Comparison of ENCODE assay signal across 18 cellular contexts in genomic region chr7:50287121-50287520, GRCh38. TPM values are rescaled to one million over a fixed set of nuclear protein-coding genes. Genes with fewer than 3 reads are reported as not detected.
DNase-seq lines count a peak whose midpoint lies in the region; ATAC-seq, FAIRE-seq and TF ChIP-seq lines count a peak whose summit lies in the region.
"Had no signal": no experiment of that assay in that cellular context is flagged by ENCODE, and none has a peak within 500 bp of the region (broad histone marks: within the 10 kb centered on the region; RNA-seq: fewer than 3 reads in every experiment).

No MANE protein-coding gene starts in this region.

- TF ChIP-seq POLR2A in GM12878 (IDR thresholded peaks at IDR 0.05; ENCODE audit: low read depth, low read length) = no peak

- H3K27me3 ChIP-seq in GM12878 (replicated peaks in 1 of 2; ENCODE audit: control insufficient read depth in 2 of 2, insufficient read depth in 2 of 2, low read length in 1 of 2) = no peaks in the 10 kb centered on the region
- H3K27me3 ChIP-seq: BE2C had no signal

- ATAC-seq in stimulated activated naive CD8-positive, alpha-beta T cell treated with anti-CD3 and anti-CD28 coated beads, Interleukin-15, amount 100 ng/mL, for 72 hours = peak; percentile 41
- no peak for ATAC-seq in stimulated activated naive CD8-positive, alpha-beta T cell treated with anti-CD3 and anti-CD28 coated beads, Interleukin-15, Interleukin-2, amounts not matched to agents 100 U/mL and 50 U/mL, for 24 hours
- ATAC-seq in GM12878 = 0 out of 3 replicates have a peak, but pooled peaks have one; percentile 7
- ATAC-seq: A549, HepG2 had no signal

- no peak overlapping the region for H3K27ac Mint-ChIP-seq in stimulated activated naive CD8-positive, alpha-beta T cell treated with anti-CD3 and anti-CD28 coated beads, Interleukin-15, amount 100 ng/mL, for 72 hours
- no peak overlapping the region for H3K27ac Mint-ChIP-seq in activated CD4-positive, alpha-beta memory T cell treated with anti-CD3 and anti-CD28 coated beads, Interleukin-2, amount 10 ng/mL, durations not matched to agents 7 days and 5 days
- H3K27ac Mint-ChIP-seq: CD4-positive, alpha-beta memory T cell had no signal

- H3K4me1 ChIP-seq in GM12878 (ENCODE audit: control insufficient read depth, insufficient read depth, low read length) = peaks cover 42% of the 10 kb centered on the region
- H3K4me1 ChIP-seq: A549, BE2C, HAP-1 had no signal

- H3K79me2 ChIP-seq in GM12878 (ENCODE audit: control insufficient read depth, insufficient read depth, low read length) = peaks cover 5% of the 10 kb centered on the region; the same call in 1 of the 2 replicates

- POLR2A ChIA-PET in GM12878 (lab: Charles Lee) = interaction anchor here (1.0 to 8.6 kb wide), 3 partner anchors 12 to 18 kb away, joined by 3 to 106 read pairs (median 6); partner anchors contain the start of gene IKZF1
- POLR2A ChIA-PET in activated CD4-positive, alpha-beta memory T cell treated with anti-CD3 and anti-CD28 coated beads, Interleukin-2, amount 10 ng/mL, durations not matched to agents 7 days and 5 days (lab: Charles Lee) = interaction anchor here (1.3 kb wide), 1 partner anchor 20 kb away, joined by 3 read pairs; no protein-coding TSS in a partner anchor

- peak overlapping the region in 1 of 2 donors; percentile 50 for H3K4me3 Mint-ChIP-seq in stimulated activated naive CD8-positive, alpha-beta T cell treated with anti-CD3 and anti-CD28 coated beads, Interleukin-15, amount 100 ng/mL, for 72 hours
- H3K4me3 Mint-ChIP-seq in activated CD4-positive, alpha-beta memory T cell treated with anti-CD3 and anti-CD28 coated beads, Interleukin-2, amount 10 ng/mL, durations not matched to agents 7 days and 5 days = no peak overlapping the region
- H3K4me3 Mint-ChIP-seq: CD4-positive, alpha-beta memory T cell had no signal

- CTCF ChIA-PET in GM12878 (lab: Yijun Ruan, JAX) = interaction anchor here (1.0 to 1.3 kb wide), 3 partner anchors 18 to 80 kb away, joined by 3 to 5 read pairs (median 5); partner anchors contain the start of gene IKZF1
- CTCF ChIA-PET in activated CD4-positive, alpha-beta memory T cell treated with anti-CD3 and anti-CD28 coated beads, Interleukin-2, amount 10 ng/mL, durations not matched to agents 7 days and 5 days (lab: Charles Lee) = no interaction called here

- FAIRE-seq in GM19239 (lab: Jason Lieb, UNC) (peak; percentile 8), GM12878 (lab: Jason Lieb, UNC) (no peak)
- FAIRE-seq: A549, G401.6, H1, HepG2, HTR-8/SVneo had no signal

- H2AFZ ChIP-seq in GM12878 (ENCODE audit: control insufficient read depth, low read depth, low read length) = no peak overlapping the region

- peaks cover 78% of the 10 kb centered on the region for H3K4me1 Mint-ChIP-seq in stimulated activated naive CD8-positive, alpha-beta T cell treated with anti-CD3 and anti-CD28 coated beads, Interleukin-15, amount 100 ng/mL, for 72 hours
- peaks cover 27% of the 10 kb centered on the region for H3K4me1 Mint-ChIP-seq in activated CD4-positive, alpha-beta memory T cell treated with anti-CD3 and anti-CD28 coated beads, Interleukin-2, amount 10 ng/mL, durations not matched to agents 7 days and 5 days

- no peak overlapping the region for H3K9ac ChIP-seq in GM12878 (ENCODE audit: control insufficient read depth, insufficient read depth, low read length)

- H3K4me2 ChIP-seq in GM12878 (ENCODE audit: control insufficient read depth, insufficient read depth) = no peak overlapping the region
- H3K4me2 ChIP-seq: A549 had no signal

- 54% methylated on average over 2 of the region's 2 CpGs for WGBS in GM12878 (ENCODE audit: insufficient coverage, insufficient replicate concordance, low lambda C conversion rate, missing lambda C conversion rate)

- no peaks in the 10 kb centered on the region for H3K36me3 ChIP-seq in GM12878 (ENCODE audit: control insufficient read depth in 2 of 2, insufficient read depth in 2 of 2, low read length in 1 of 2)
- H3K36me3 ChIP-seq: BE2C, HAP-1 had no signal

- TF ChIP-seq EP300 in GM12878 (IDR thresholded peaks at IDR 0.05; ENCODE audit: borderline replicate concordance in 1 of 2, control insufficient read depth in 1 of 2, low read depth in 2 of 2, low read length in 2 of 2) = no peak

- intact Hi-C loops in GM12878 (cut with micrococcal nuclease; ENCODE audit: unreplicated experiment) = no loop called here
- intact Hi-C loops in cardiac septum (cut with DNase I) = no loop called here

- H3K9me3 ChIP-seq in GM12878 (replicated peaks; ENCODE audit: control insufficient read depth, insufficient read depth, low read length) = no peaks in the 10 kb centered on the region
- H3K9me3 ChIP-seq: A549, BE2C, HAP-1 had no signal

- no peaks in the 10 kb centered on the region for H4K20me1 ChIP-seq in GM12878 (ENCODE audit: control insufficient read depth, insufficient read depth)

- H3K4me3 ChIP-seq in GM12878 = no peak overlapping the region
- H3K4me3 ChIP-seq: A549, HAP-1 had no signal

- no peaks in the 10 kb centered on the region for H3K27me3 Mint-ChIP-seq in stimulated activated naive CD8-positive, alpha-beta T cell treated with anti-CD3 and anti-CD28 coated beads, Interleukin-15, amount 100 ng/mL, for 72 hours
- H3K27me3 Mint-ChIP-seq in activated CD4-positive, alpha-beta memory T cell treated with anti-CD3 and anti-CD28 coated beads, Interleukin-2, amount 10 ng/mL, durations not matched to agents 7 days and 5 days = peaks cover 9% of the 10 kb centered on the region
- H3K27me3 Mint-ChIP-seq: CD4-positive, alpha-beta memory T cell had no signal

- BruUV-seq in GM12878 (replicated peaks; lab: Mats Ljungman, UMichigan) = no TSS peak

- H3K36me3 Mint-ChIP-seq in activated CD4-positive, alpha-beta memory T cell treated with anti-CD3 and anti-CD28 coated beads, Interleukin-2, amount 10 ng/mL, durations not matched to agents 7 days and 5 days (ENCODE audit: low read depth) = peaks cover 2% of the 10 kb centered on the region
- H3K36me3 Mint-ChIP-seq: CD4-positive, alpha-beta memory T cell had no signal

- in situ Hi-C loops in GM12878 (cut with MboI) = no loop called here

- SMC1A ChIA-PET in GM12878 (lab: Charles Lee; ENCODE audit: uncharacterized antibody, unreplicated experiment) = interaction anchor here (0.8 to 11.5 kb wide), 9 partner anchors 8 to 143 kb away, joined by 3 to 274 read pairs (median 6); no protein-coding TSS in a partner anchor

- RAD21 ChIA-PET in GM12878 (lab: Charles Lee; ENCODE audit: unreplicated experiment) = interaction anchor here (1.0 to 2.6 kb wide), 4 partner anchors 15 to 143 kb away, joined by 3 to 9 read pairs (median 6); partner anchors contain the start of gene IKZF1

- no peak for DNase-seq in stimulated activated naive CD8-positive, alpha-beta T cell treated with anti-CD3 and anti-CD28 coated beads, Interleukin-15, amount 100 ng/mL, for 72 hours
- DNase-seq in stimulated activated naive CD8-positive, alpha-beta T cell treated with anti-CD3 and anti-CD28 coated beads, Interleukin-15, Interleukin-2, amounts not matched to agents 100 U/mL and 50 U/mL, for 24 hours = no peak
- no peak for DNase-seq in GM19239 (ENCODE audit: insufficient read length, low spot score)
- DNase-seq in GM12878 (ENCODE audit: low read depth, low spot score) = no peak
- no peak for DNase-seq in cardiac septum (ENCODE audit: low spot score)
- DNase-seq in activated CD4-positive, alpha-beta memory T cell treated with anti-CD3 and anti-CD28 coated beads, Interleukin-2, amount 10 ng/mL, durations not matched to agents 7 days and 5 days = no peak
- DNase-seq: BE2C; CD4-positive, alpha-beta memory T cell; DMS79 treated with DMSO at 0.1 percent for 48 hours; EL had no signal

- no peak for TF ChIP-seq RAD21 in GM12878 (IDR thresholded peaks at IDR 0.05; ENCODE audit: insufficient read depth, low read depth, low read length)

- TF ChIP-seq CTCF in GM12878 (IDR thresholded peaks at IDR 0.05 in 2 of 3, conservative IDR thresholded peaks at IDR 0.05 in 1 of 3; ENCODE audit: control insufficient read depth in 2 of 3, extremely low read depth in 1 of 3, insufficient read depth in 1 of 3, low read depth in 3 of 3, low read length in 3 of 3) = no peak

- H3K9me3 Mint-ChIP-seq in stimulated activated naive CD8-positive, alpha-beta T cell treated with anti-CD3 and anti-CD28 coated beads, Interleukin-15, amount 100 ng/mL, for 72 hours = no peaks in the 10 kb centered on the region
- H3K9me3 Mint-ChIP-seq in activated CD4-positive, alpha-beta memory T cell treated with anti-CD3 and anti-CD28 coated beads, Interleukin-2, amount 10 ng/mL, durations not matched to agents 7 days and 5 days = no peaks in the 10 kb centered on the region
- H3K9me3 Mint-ChIP-seq: CD4-positive, alpha-beta memory T cell had no signal

- no peak overlapping the region for H3K27ac ChIP-seq in GM12878 (ENCODE audit: control insufficient read depth, insufficient read depth)
- H3K27ac ChIP-seq: A549, C4-2B had no signal

RNA-seq across cellular contexts. Expression of gene IKZF1, which starts 17.4 kb away (rescaled TPM):
- 250 and 261 TPM in 2 replicates for total RNA-seq in GM12878 (2013; cell fraction: nucleolus; rRNA removed)
- total RNA-seq in GM12878 (2014; rRNA removed) = 101 and 104 TPM in 2 replicates
- 69.5 and 70.2 TPM in 2 replicates for total RNA-seq in GM12878 (2014; rRNA removed; fragmentation: Illumina TruSeq; extraction: Trizol)
- 125 and 131 TPM in 2 replicates for total RNA-seq in GM12878 (2021)
- polyA plus RNA-seq in GM12878 (2011; ENCODE audit: low read depth) = 23.9 TPM
- 58.5 and 61.7 TPM in 2 replicates for polyA plus RNA-seq in GM12878 (2011; rRNA removed)
- 60.4 and 68.7 TPM in 2 replicates for polyA plus RNA-seq in GM12878 (2011; cell fraction: cytosol; rRNA removed)
- 76.4 and 80.1 TPM in 2 replicates for polyA plus RNA-seq in GM12878 (2011; cell fraction: nucleus; rRNA removed)
- polyA plus RNA-seq in GM12878 (2012) = 30.9 and 31.5 TPM in 2 replicates
- polyA plus RNA-seq in GM12878 (2014; fragmentation: Illumina TruSeq; extraction: Trizol) = 73.0 and 73.8 TPM in 2 replicates
- polyA plus RNA-seq in GM12878 (2014; fragmentation: Nextera tagmentation; extraction: Ambion mirVana) = 10 to 100 TPM; 27.2 to 29.8 TPM
- polyA plus RNA-seq in GM12878 (2014; rRNA removed) = 60.3 and 64.2 TPM in 2 replicates
- 10 to 100 TPM; 82.5 to 95.3 TPM for polyA plus RNA-seq in GM12878 (2016; fragmentation: Nextera tagmentation; extraction: Ambion mirVana)
- 133 and 138 TPM in 2 replicates for polyA minus RNA-seq in GM12878 (2011; rRNA and poly(A)+ RNA removed)
- polyA minus RNA-seq in GM12878 (2011; cell fraction: cytosol; rRNA and poly(A)+ RNA removed) = 59.5 and 62.5 TPM in 2 replicates
- 108 and 193 TPM in 2 replicates for polyA minus RNA-seq in GM12878 (2011; cell fraction: nucleus; rRNA and poly(A)+ RNA removed)
- 2.2 TPM for total RNA-seq in cardiac septum
- total RNA-seq in activated CD4-positive, alpha-beta memory T cell treated with anti-CD3 and anti-CD28 coated beads, Interleukin-2, amount 10 ng/mL, durations not matched to agents 7 days and 5 days = 100 to 1,000 TPM; 383 to 404 TPM
- total RNA-seq: HepG2 had no signal
- polyA plus RNA-seq: A549, AG04450, HepG2 had no signal

Comparison
In these comparisons a context has a peak if more than half of its experiments do, and no peak if none do; other contexts are left out.
1. RNA of gene IKZF1, which starts 17.4 kb away (total RNA-seq): 383 to 404 TPM in activated CD4-positive, alpha-beta memory T cell treated with anti-CD3 and anti-CD28 coated beads, Interleukin-2, amount 10 ng/mL, durations not matched to agents 7 days and 5 days and 69.5 to 261 TPM in GM12878; 2.2 TPM in cardiac septum (single experiment); every median in the first group is over 10 times any median in the second.